Comparison of ENCODE assay signal across 18 cellular contexts in genomic region chr12:55789171-55789570, GRCh38. TPM values are rescaled to one million over a fixed set of nuclear protein-coding genes. Genes with fewer than 3 reads are reported as not detected.
"Had no signal": no experiment of that assay in that cellular context is flagged by ENCODE, and none has a peak within 500 bp of the region (broad histone marks: within the 10 kb centered on the region; RNA-seq: fewer than 3 reads in every experiment).

No MANE protein-coding gene starts in this region.

- ATAC-seq: effector memory CD8-positive, alpha-beta T cell; foreskin keratinocyte; left cardiac atrium; mucosa of descending colon; naive thymus-derived CD8-positive, alpha-beta T cell; right lobe of liver; stimulated activated effector memory CD8-positive, alpha-beta T cell treated with anti-CD3 and anti-CD28 coated beads, Interleukin-12 subunit alpha, Interleukin-12 subunit beta, amount 100 ng/mL, for 72 hours; stimulated activated naive CD8-positive, alpha-beta T cell treated with anti-CD3 and anti-CD28 coated beads, Interleukin-15, Interleukin-2, amounts not matched to agents 100 U/mL and 50 U/mL, for 24 hours had no signal

- H3K27me3 ChIP-seq: foreskin keratinocyte, right lobe of liver, suprapubic skin, thyroid gland, upper lobe of left lung, vagina had no signal

- H3K4me3 ChIP-seq: mucosa of descending colon, right lobe of liver, suprapubic skin, thyroid gland, upper lobe of left lung, vagina had no signal

- H3K9me3 Mint-ChIP-seq: effector memory CD8-positive, alpha-beta T cell; immature natural killer cell; naive thymus-derived CD8-positive, alpha-beta T cell; neural crest cell; stimulated activated effector memory CD8-positive, alpha-beta T cell treated with anti-CD3 and anti-CD28 coated beads, Interleukin-12 subunit alpha, Interleukin-12 subunit beta, amount 100 ng/mL, for 72 hours had no signal

- H3K27ac ChIP-seq: foreskin keratinocyte, right lobe of liver, suprapubic skin, upper lobe of left lung, vagina had no signal

- H3K9me3 ChIP-seq: mucosa of descending colon, right lobe of liver, suprapubic skin, thyroid gland, upper lobe of left lung, vagina had no signal

- H3K4me3 Mint-ChIP-seq: effector memory CD8-positive, alpha-beta T cell; immature natural killer cell; neural crest cell; stimulated activated effector memory CD8-positive, alpha-beta T cell treated with anti-CD3 and anti-CD28 coated beads, Interleukin-12 subunit alpha, Interleukin-12 subunit beta, amount 100 ng/mL, for 72 hours had no signal

- H3K4me1 Mint-ChIP-seq: neural crest cell; stimulated activated effector memory CD8-positive, alpha-beta T cell treated with anti-CD3 and anti-CD28 coated beads, Interleukin-12 subunit alpha, Interleukin-12 subunit beta, amount 100 ng/mL, for 72 hours had no signal

- H3K4me1 ChIP-seq: foreskin keratinocyte, right lobe of liver, suprapubic skin, thyroid gland, upper lobe of left lung, vagina had no signal

- H3K27ac Mint-ChIP-seq: stimulated activated effector memory CD8-positive, alpha-beta T cell treated with anti-CD3 and anti-CD28 coated beads, Interleukin-12 subunit alpha, Interleukin-12 subunit beta, amount 100 ng/mL, for 72 hours had no signal

- DNase-seq: effector memory CD8-positive, alpha-beta T cell; erythroblast; foreskin keratinocyte; immature natural killer cell; left cardiac atrium; mucosa of descending colon; naive thymus-derived CD8-positive, alpha-beta T cell; posterior cingulate gyrus; right lobe of liver; stimulated activated CD4-positive, alpha-beta T cell treated with anti-CD3 and anti-CD28 coated beads, Interleukin-4, amount 100 ng/mL, for 1 hour; stimulated activated CD8-positive, alpha-beta memory T cell treated with anti-CD3 and anti-CD28 coated beads, Interleukin-4, amount 100 ng/mL, for 48 hours; stimulated activated naive CD8-positive, alpha-beta T cell treated with anti-CD3 and anti-CD28 coated beads, Interleukin-15, Interleukin-2, amounts not matched to agents 100 U/mL and 50 U/mL, for 24 hours; upper lobe of left lung had no signal

- H3K27me3 Mint-ChIP-seq: effector memory CD8-positive, alpha-beta T cell; naive thymus-derived CD8-positive, alpha-beta T cell had no signal

RNA-seq across cellular contexts. Expression of gene MMP19, which starts 53.6 kb away (rescaled TPM):
- total RNA-seq: neural crest cell had no signal
- polyA plus RNA-seq: naive thymus-derived CD8-positive, alpha-beta T cell had no signal
